1 cellular context compared by ENCODE assay signal in genomic region chr1:184905601-184906322, GRCh38.
TF ChIP-seq lines count a peak whose summit lies in the region.

No MANE protein-coding gene starts in this region.

TF ChIP-seq in HEK293, 187 proteins besides CTCF, POLR2A, EP300 and RAD21 (continued from another document and continues in another):
- TF ChIP-seq HIC1 (tag by site-specific recombination; IDR thresholded peaks at IDR 0.05): no peak
- TF ChIP-seq HOXC10 (CRISPR knock-in tag; IDR thresholded peaks at IDR 0.05): no peak
- no peak for TF ChIP-seq ZFHX2 (tag by site-specific recombination; conservative IDR thresholded peaks at IDR 0.05)
- no peak for TF ChIP-seq PRDM2 (tag by site-specific recombination; IDR thresholded peaks at IDR 0.05; ENCODE audit: borderline replicate concordance)
- TF ChIP-seq ZNF626 (tag by site-specific recombination; IDR thresholded peaks at IDR 0.05): no peak
- no peak for TF ChIP-seq ZNF596 (tag by site-specific recombination; IDR thresholded peaks at IDR 0.05)
- no peak for TF ChIP-seq ZNF488 (tag by site-specific recombination; IDR thresholded peaks at IDR 0.05)
- TF ChIP-seq KLF9 (tag by site-specific recombination; IDR thresholded peaks at IDR 0.05; ENCODE audit: low read depth): no peak
- TF ChIP-seq ZSCAN30 (tag by site-specific recombination; IDR thresholded peaks at IDR 0.05): peak; percentile 20; the same call in 1 of the 2 replicates
- TF ChIP-seq YY2 (tag by site-specific recombination; IDR thresholded peaks at IDR 0.05): no peak
- peak; percentile 80 for TF ChIP-seq ZNF18 (tag by site-specific recombination; IDR thresholded peaks at IDR 0.05)
- no peak for TF ChIP-seq ZNF335 (tag by site-specific recombination; conservative IDR thresholded peaks at IDR 0.05)
- no peak for TF ChIP-seq SCRT2 (tag by site-specific recombination; IDR thresholded peaks at IDR 0.05)
- TF ChIP-seq ZBTB26 (tag by site-specific recombination; optimal IDR thresholded peaks at IDR 0.05): no peak
- no peak for TF ChIP-seq ZBTB10 (tag by site-specific recombination; IDR thresholded peaks at IDR 0.05)
- no peak for TF ChIP-seq ZSCAN5A (tag by site-specific recombination; IDR thresholded peaks at IDR 0.05)
- 0 out of 2 replicates have a peak, but pooled peaks have one; percentile 14 for TF ChIP-seq WT1 (tag by site-specific recombination; IDR thresholded peaks at IDR 0.05)
- TF ChIP-seq ELK4 (IDR thresholded peaks at IDR 0.05; ENCODE audit: borderline replicate concordance, low read depth, low read length): no peak
- TF ChIP-seq ZXDB (tag by site-specific recombination; IDR thresholded peaks at IDR 0.05): peak; percentile 79; the same call in 1 of the 2 replicates
- TF ChIP-seq OVOL3 (tag by site-specific recombination; IDR thresholded peaks at IDR 0.05): no peak
- TF ChIP-seq PRDM6 (tag by site-specific recombination; IDR thresholded peaks at IDR 0.05): peak; percentile 63
- TF ChIP-seq KLF8 (tag by site-specific recombination; IDR thresholded peaks at IDR 0.05): no peak
- no peak for TF ChIP-seq ZNF37A (tag by site-specific recombination; IDR thresholded peaks at IDR 0.05)
- TF ChIP-seq ZNF580 (tag by site-specific recombination; IDR thresholded peaks at IDR 0.05): 0 out of 2 replicates have a peak, but pooled peaks have one; percentile 25
- TF ChIP-seq ZNF169 (tag by site-specific recombination; IDR thresholded peaks at IDR 0.05): no peak
- TF ChIP-seq ZNF112 (tag by site-specific recombination; IDR thresholded peaks at IDR 0.05): no peak
- TF ChIP-seq ZNF280C (tag by site-specific recombination; IDR thresholded peaks at IDR 0.05): no peak
- no peak for TF ChIP-seq ZNF133 (tag by site-specific recombination; IDR thresholded peaks at IDR 0.05)
- TF ChIP-seq ZNF426 (tag by site-specific recombination; IDR thresholded peaks at IDR 0.05): no peak
- TF ChIP-seq KLF10 (tag by site-specific recombination; IDR thresholded peaks at IDR 0.05): peak; percentile 57; the same call in 1 of the 2 replicates
- TF ChIP-seq ZNF292 (tag by site-specific recombination; IDR thresholded peaks at IDR 0.05; ENCODE audit: borderline replicate concordance, low read depth): no peak
- no peak for TF ChIP-seq ZNF510 (tag by site-specific recombination; IDR thresholded peaks at IDR 0.05; ENCODE audit: insufficient replicate concordance)
- no peak for TF ChIP-seq KLF1 (tag by site-specific recombination; IDR thresholded peaks at IDR 0.05)
- TF ChIP-seq GFI1B (tag by site-specific recombination; IDR thresholded peaks at IDR 0.05): peak; percentile 82; the same call in 1 of the 2 replicates
- TF ChIP-seq FEZF1 (tag by site-specific recombination; IDR thresholded peaks at IDR 0.05): peak; percentile 81
